ENCODE assay signal across 10 cellular contexts in genomic region chr16:70679653-70680494, GRCh38. TPM values are rescaled to one million over a fixed set of nuclear protein-coding genes. Genes with fewer than 3 reads are reported as not detected.
DNase-seq lines count a peak whose midpoint lies in the region; TF ChIP-seq lines count a peak whose summit lies in the region.
"Had no signal": no experiment of that assay in that cellular context is flagged by ENCODE, and none has a peak within 500 bp of the region (broad histone marks: within the 10 kb centered on the region; RNA-seq: fewer than 3 reads in every experiment).

No MANE protein-coding gene starts in this region.

- H3K9me2 ChIP-seq in MM.1S (replicated peaks; ENCODE audit: insufficient read depth, low read length), result no peaks in the 10 kb centered on the region

- H4K20me1 ChIP-seq in MM.1S (ENCODE audit: insufficient read depth, low read length), result no peaks in the 10 kb centered on the region

- H3F3A ChIP-seq in MM.1S (ENCODE audit: insufficient read depth, low read length), result no peaks in the 10 kb centered on the region

- H3K79me2 ChIP-seq in MM.1S (ENCODE audit: low read length), result no peaks in the 10 kb centered on the region

- peaks cover 17% of the 10 kb centered on the region for H3K4me1 Mint-ChIP-seq in neural crest cell
- H3K4me1 Mint-ChIP-seq: activated B cell treated with CpG ODN at 0.5 μM for 24 hours had no signal

- peak; percentile 73 for DNase-seq in AG20443 (ENCODE audit: low spot score)
- DNase-seq in MM.1S, result no peak
- peak; percentile 46 to 61 for DNase-seq in erythroblast (lab: John Stamatoyannopoulos, UW)
- no peak for DNase-seq in neural crest cell (ENCODE audit: low read depth, low spot score)
- DNase-seq in OCI-M2 (lab: John Stamatoyannopoulos, UW; ENCODE audit: unreplicated experiment), result no peak
- DNase-seq in activated naive CD4-positive, alpha-beta T cell treated with anti-CD3 and anti-CD28 coated beads, Interleukin-2, amount 50 U/mL, for 16 hours, result no peak
- DNase-seq in activated naive CD4-positive, alpha-beta T cell (lab: John Stamatoyannopoulos, UW), result no peak
- no peak for DNase-seq in stimulated activated CD4-positive, alpha-beta T cell treated with anti-CD3 and anti-CD28 coated beads, Interleukin-2, amount 100 ng/mL, for 24 hours
- DNase-seq: activated B cell treated with CpG ODN at 0.5 μM for 24 hours had no signal

- H3K27me3 Mint-ChIP-seq in neural crest cell (ENCODE audit: low read depth), result no peaks in the 10 kb centered on the region

- H3K27me3 ChIP-seq in MM.1S (replicated peaks; ENCODE audit: insufficient read depth, low read length), result no peaks in the 10 kb centered on the region; the same call in 1 of the 2 replicates
- H3K27me3 ChIP-seq: pancreas had no signal

- H3K9me3 Mint-ChIP-seq in neural crest cell, result no peaks in the 10 kb centered on the region
- H3K9me3 Mint-ChIP-seq: activated B cell treated with CpG ODN at 0.5 μM for 24 hours had no signal

- peaks cover 3% of the 10 kb centered on the region for H3K36me3 Mint-ChIP-seq in neural crest cell (ENCODE audit: low read depth)

- H2AFZ ChIP-seq in MM.1S (ENCODE audit: low read length), result no peak overlapping the region

- no peak overlapping the region; the same call in 1 of the 2 replicates for H3K4me2 ChIP-seq in MM.1S (ENCODE audit: low read depth, low read length)

- no peaks in the 10 kb centered on the region for H3K4me1 ChIP-seq in MM.1S (ENCODE audit: low read length)

- H3K9me3 ChIP-seq in MM.1S (replicated peaks; ENCODE audit: insufficient read depth, low read length), result no peaks in the 10 kb centered on the region
- H3K9me3 ChIP-seq: pancreas had no signal

- H3K9ac ChIP-seq in MM.1S (ENCODE audit: low read length), result no peak overlapping the region

- TF ChIP-seq CTCF in MM.1S (IDR thresholded peaks at IDR 0.05; ENCODE audit: low read length) (0 out of 2 replicates have a peak, but pooled peaks have one; percentile 5), neural crest cell (conservative IDR thresholded peaks at IDR 0.05) (peak; percentile 64)

- H3K36me3 ChIP-seq in MM.1S (replicated peaks; ENCODE audit: insufficient read depth, low read length), result no peaks in the 10 kb centered on the region

- no peak overlapping the region for H3K27ac ChIP-seq in MM.1S (ENCODE audit: low read length)
- H3K27ac ChIP-seq: pancreas had no signal

- no peak overlapping the region for H3K27ac Mint-ChIP-seq in neural crest cell (ENCODE audit: unreplicated experiment)
- H3K27ac Mint-ChIP-seq: activated B cell treated with CpG ODN at 0.5 μM for 24 hours had no signal

- TF ChIP-seq POLR2A in erythroblast (IDR thresholded peaks at IDR 0.05; ENCODE audit: low read length), result no peak

- H3K4me3 Mint-ChIP-seq in neural crest cell, result no peak overlapping the region
- H3K4me3 Mint-ChIP-seq: activated B cell treated with CpG ODN at 0.5 μM for 24 hours had no signal

- no peak overlapping the region for H3K4me3 ChIP-seq in MM.1S (ENCODE audit: low read length)
- H3K4me3 ChIP-seq: pancreas had no signal

RNA-seq across cellular contexts. Expression of gene MTSS2, which starts 6.0 kb away (rescaled TPM):
- 93.3 and 95.0 TPM in 2 replicates for total RNA-seq in neural crest cell

RNA-seq across cellular contexts. Expression of gene IL34, which starts 33.5 kb away (rescaled TPM):
- 0.16 and 0.47 TPM in 2 replicates for total RNA-seq in neural crest cell

Comparison
In these comparisons a context has a peak if more than half of its experiments do, and no peak if none do; other contexts are left out.
1. DNase-seq: peak in AG20443 (single experiment) and erythroblast (2 of 2); none in MM.1S (single experiment), neural crest cell (single experiment), OCI-M2 (single experiment), activated naive CD4-positive, alpha-beta T cell treated with anti-CD3 and anti-CD28 coated beads, Interleukin-2, amount 50 U/mL, for 16 hours (single experiment), activated naive CD4-positive, alpha-beta T cell (0 of 4) and stimulated activated CD4-positive, alpha-beta T cell treated with anti-CD3 and anti-CD28 coated beads, Interleukin-2, amount 100 ng/mL, for 24 hours (0 of 2).